8 cellular contexts compared by ENCODE assay signal in genomic region chr18:46915800-46916550, GRCh38. TPM values are rescaled to one million over a fixed set of nuclear protein-coding genes. Genes with fewer than 3 reads are reported as not detected.
DNase-seq lines count a peak whose midpoint lies in the region; ATAC-seq and TF ChIP-seq lines count a peak whose summit lies in the region.

No MANE protein-coding gene starts in this region.

- TF ChIP-seq CTCF in CD8-positive, alpha-beta T cell (IDR thresholded peaks at IDR 0.05), result no peak
- TF ChIP-seq CTCF in LNCaP clone FGC (IDR thresholded peaks at IDR 0.05; ENCODE audit: control insufficient read depth, extremely low read depth, insufficient read depth) (no peak), coronary artery (IDR thresholded peaks at IDR 0.05) (no peak), neural cell (IDR thresholded peaks at IDR 0.05; ENCODE audit: poor library complexity, severe bottlenecking) (no peak)

- CTCF ChIA-PET in CD8-positive, alpha-beta T cell (lab: Charles Lee), result no interaction called here

- H3K36me3 ChIP-seq in CD8-positive, alpha-beta T cell (ENCODE audit: insufficient read depth, low read length), result no peaks in the 10 kb centered on the region
- H3K36me3 ChIP-seq in neural cell (ENCODE audit: insufficient read depth, low read length), result no peaks in the 10 kb centered on the region

- peak overlapping the region; percentile 90 for H3K4me3 Mint-ChIP-seq in CD8-positive, alpha-beta T cell

- H3K27ac ChIP-seq in CD8-positive, alpha-beta T cell (ENCODE audit: low read depth, low read length), result peak overlapping the region; percentile 55
- H3K27ac ChIP-seq in coronary artery, result no peak overlapping the region
- peak overlapping the region; percentile 53 for H3K27ac ChIP-seq in neural cell (ENCODE audit: low read length)

- intact Hi-C loops in CD8-positive, alpha-beta T cell (cut with DNase I, micrococcal nuclease), result loop anchor here (5.0 to 10.0 kb wide), 5 partner anchors 239 to 1016 kb away; partner anchors contain the start of genes HAUS1 (in 1 of the 2), HDHD2 (in 1 of the 2) and SMAD2 (in 1 of the 2)
- intact Hi-C loops in posterior cingulate gyrus (cut with DNase I), result no loop called here

- peak overlapping the region; percentile 91 for H3K27ac Mint-ChIP-seq in CD8-positive, alpha-beta T cell

- no peak for TF ChIP-seq EP300 in neural cell (conservative IDR thresholded peaks at IDR 0.05; ENCODE audit: poor library complexity, severe bottlenecking)

- H2AFZ ChIP-seq in neural cell (ENCODE audit: low read depth, low read length), result no peak overlapping the region

- peak overlapping the region; percentile 56 for H3K4me3 ChIP-seq in CD8-positive, alpha-beta T cell (ENCODE audit: low read depth, low read length)
- H3K4me3 ChIP-seq in LNCaP clone FGC (ENCODE audit: low read depth, low read length) (peak overlapping the region; percentile 70), coronary artery (peak overlapping the region; percentile 84), neural cell (ENCODE audit: low read length) (peak overlapping the region; percentile 87)

- no peaks in the 10 kb centered on the region for H3K9me3 ChIP-seq in CD8-positive, alpha-beta T cell (ENCODE audit: low read length)
- H3K9me3 ChIP-seq in neural cell (ENCODE audit: low read length), result no peaks in the 10 kb centered on the region

- peaks cover 59% of the 10 kb centered on the region for H3K4me1 Mint-ChIP-seq in CD8-positive, alpha-beta T cell (ENCODE audit: low read depth)

- no peaks in the 10 kb centered on the region for H3K9me2 ChIP-seq in neural cell (ENCODE audit: insufficient read depth, low read length)

- no peaks in the 10 kb centered on the region for H3K27me3 ChIP-seq in CD8-positive, alpha-beta T cell (ENCODE audit: insufficient read depth, low read length)
- no peaks in the 10 kb centered on the region for H3K27me3 ChIP-seq in neural cell (ENCODE audit: insufficient read depth, low read depth, low read length)

- peak overlapping the region; percentile 82 for H3K9ac ChIP-seq in neural cell (ENCODE audit: low read length)

- H3K4me1 ChIP-seq in CD8-positive, alpha-beta T cell (ENCODE audit: insufficient read depth, low read length), result peaks cover 12% of the 10 kb centered on the region

- no peaks in the 10 kb centered on the region for H4K20me1 ChIP-seq in neural cell (ENCODE audit: insufficient read depth)

- no peaks in the 10 kb centered on the region for H3F3A ChIP-seq in neural cell (ENCODE audit: insufficient read depth, low read length, poor library complexity, severe bottlenecking)

- H3K4me2 ChIP-seq in neural cell (ENCODE audit: low read length), result peak overlapping the region; percentile 71

- peaks cover 4% of the 10 kb centered on the region for H3K36me3 Mint-ChIP-seq in CD8-positive, alpha-beta T cell

- ATAC-seq in CD8-positive, alpha-beta T cell, result no peak
- ATAC-seq in HG03520 (IDR thresholded peaks at IDR 0.05; ENCODE audit: unreplicated experiment), result no peak
- no peak for ATAC-seq in esophagus mucosa

- H3K9me3 Mint-ChIP-seq in CD8-positive, alpha-beta T cell, result no peaks in the 10 kb centered on the region

- TF ChIP-seq RAD21 in neural cell (conservative IDR thresholded peaks at IDR 0.05), result no peak

- no peaks in the 10 kb centered on the region for H3K27me3 Mint-ChIP-seq in CD8-positive, alpha-beta T cell (ENCODE audit: low read depth)

- POLR2A ChIA-PET in CD8-positive, alpha-beta T cell (lab: Charles Lee), result interaction anchor here (0.8 kb wide), 1 partner anchor 41 kb away, joined by 3 read pairs; no protein-coding TSS in a partner anchor

- DNase-seq in CD8-positive, alpha-beta T cell, result no peak
- DNase-seq in LNCaP clone FGC (ENCODE audit: low read depth) (no peak), coronary artery (ENCODE audit: low spot score) (no peak), posterior cingulate gyrus (no peak), ecto neural progenitor cell (ENCODE audit: low spot score) (no peak)

- H3K79me2 ChIP-seq in neural cell (replicated peaks; ENCODE audit: insufficient read depth, low read length), result peaks cover 44% of the 10 kb centered on the region

TF ChIP-seq in neural cell, 6 proteins besides CTCF, POLR2A, EP300 and RAD21:
- TF ChIP-seq REST (IDR thresholded peaks at IDR 0.05; ENCODE audit: borderline replicate concordance), result no peak

RNA-seq across cellular contexts. Expression of gene PIAS2, which starts 1.3 kb away (rescaled TPM):
- total RNA-seq in CD8-positive, alpha-beta T cell, result 10 to 100 TPM; 38.4 to 40.2 TPM
- 32.1 and 38.0 TPM in 2 replicates for polyA plus RNA-seq in neural cell
- polyA minus RNA-seq in neural cell, result 87.2 and 105 TPM in 2 replicates
- total RNA-seq in esophagus mucosa, result 17.8 TPM

RNA-seq across cellular contexts. Expression of gene KATNAL2, which starts 1.4 kb away (rescaled TPM):
- total RNA-seq in CD8-positive, alpha-beta T cell, result 1 to 10 TPM; 1.0 to 2.1 TPM
- 1.4 and 2.1 TPM in 2 replicates for polyA plus RNA-seq in neural cell
- polyA minus RNA-seq in neural cell, result 3.1 and 3.4 TPM in 2 replicates
- 1.1 TPM for total RNA-seq in esophagus mucosa

Comparison
In these comparisons a context has a peak if more than half of its experiments do, and no peak if none do; other contexts are left out.
1. H3K27ac ChIP-seq: peak in CD8-positive, alpha-beta T cell (single experiment) and neural cell (single experiment); none in coronary artery (0 of 2).
2. Peak in every context shown above with its lines, with median percentiles within 50 percentile points of each other: H3K4me3 ChIP-seq.